ENCODE assay signal across 8 cellular contexts in the genomic region with DNA sequence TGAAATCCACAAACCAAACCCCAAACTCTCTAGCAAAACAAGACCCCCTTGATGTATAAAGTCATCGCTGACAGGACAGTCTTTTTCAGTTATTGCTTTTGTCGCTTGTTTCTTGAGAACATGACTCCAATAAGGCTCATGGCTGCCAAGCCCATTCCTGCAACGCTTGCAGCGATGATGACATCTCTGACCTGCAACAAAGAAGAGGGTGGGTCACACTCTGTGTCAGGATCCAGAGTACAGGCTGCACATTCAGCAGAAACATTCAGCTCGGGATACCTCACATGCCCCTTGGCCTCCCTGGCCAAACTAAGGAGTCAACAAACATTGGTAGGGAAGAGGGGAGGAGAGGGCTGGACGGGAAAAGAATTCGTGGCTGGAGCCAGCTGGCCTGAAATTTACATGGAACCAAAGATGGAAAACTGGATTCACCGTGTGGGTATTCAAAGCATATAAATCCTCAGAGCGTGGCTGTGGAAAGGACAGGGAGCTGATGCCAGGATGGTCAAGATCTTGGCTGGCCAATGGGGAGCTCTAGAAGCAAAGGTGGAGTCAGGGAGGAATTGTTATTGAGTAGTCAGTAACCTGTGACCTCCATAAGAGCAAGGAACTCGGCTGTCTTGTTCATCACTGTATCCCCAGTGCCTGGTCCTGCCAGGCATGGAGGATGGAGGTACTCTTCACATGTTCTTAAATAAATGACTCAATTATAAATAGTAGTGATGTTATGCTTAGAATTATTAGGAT. TPM values are rescaled to one million over a fixed set of nuclear protein-coding genes. Genes with fewer than 3 reads are reported as not detected.
DNase-seq lines count a peak whose midpoint lies in the region; ATAC-seq, FAIRE-seq and TF ChIP-seq lines count a peak whose summit lies in the region.

No MANE protein-coding gene starts in this region.

- peak overlapping the region; percentile 38 for H3K4me2 ChIP-seq in KMS-11
- peak overlapping the region; percentile 46 for H3K4me2 ChIP-seq in GM12878 (ENCODE audit: control insufficient read depth, insufficient read depth)

- H3K27ac ChIP-seq in KMS-11 (peak overlapping the region; percentile 38), GM12878 (ENCODE audit: control insufficient read depth, insufficient read depth) (no peak overlapping the region), lower lobe of right lung (peak overlapping the region; percentile 76), substantia nigra (ENCODE audit: low read depth, low read length, poor library complexity, severe bottlenecking) (peak overlapping the region; percentile 83)

- RAD21 ChIA-PET in GM12878 (lab: Charles Lee; ENCODE audit: unreplicated experiment): interaction anchor here (1.5 kb wide), 1 partner anchor 38 kb away, joined by 4 read pairs; the partner anchor contains the start of gene PLAAT4

- H3K9ac ChIP-seq in KMS-11 (no peak overlapping the region), GM12878 (ENCODE audit: control insufficient read depth, insufficient read depth, low read length) (no peak overlapping the region)

- H3K4me3 ChIP-seq in KMS-11 (IDR thresholded peaks at IDR 0.05; ENCODE audit: insufficient read depth, low read depth, low read length) (no peak overlapping the region), GM12878 (no peak overlapping the region; the same call in 1 of the 2 replicates), lower lobe of right lung (peak overlapping the region; percentile 37)

- H2AFZ ChIP-seq in KMS-11 (ENCODE audit: low read depth) (peak overlapping the region; percentile 60), GM12878 (ENCODE audit: control insufficient read depth, low read depth, low read length) (peak overlapping the region; percentile 67)

- intact Hi-C loops in GM12878 (cut with micrococcal nuclease; ENCODE audit: unreplicated experiment): no loop called here
- intact Hi-C loops in lower lobe of right lung (cut with DNase I): no loop called here

- in situ Hi-C loops in GM12878 (cut with MboI): no loop called here

- BruUV-seq in GM12878 (replicated peaks; lab: Mats Ljungman, UMichigan): no TSS peak

- 82% methylated on average over 10 of the region's 10 CpGs for WGBS in GM12878 (ENCODE audit: insufficient coverage, insufficient replicate concordance, low lambda C conversion rate, missing lambda C conversion rate)

- POLR2A ChIA-PET in GM12878 (lab: Charles Lee): interaction anchor here (0.9 kb wide), 1 partner anchor 8 kb away, joined by 3 read pairs; no protein-coding TSS in a partner anchor

- H4K20me1 ChIP-seq in KMS-11 (ENCODE audit: insufficient read depth): no peaks in the 10 kb centered on the region
- no peaks in the 10 kb centered on the region for H4K20me1 ChIP-seq in GM12878 (ENCODE audit: control insufficient read depth, insufficient read depth)

- SMC1A ChIA-PET in GM12878 (lab: Charles Lee; ENCODE audit: uncharacterized antibody, unreplicated experiment): interaction anchor here (1.0 kb wide), 1 partner anchor 95 kb away, joined by 3 read pairs; no protein-coding TSS in a partner anchor

- no peak for TF ChIP-seq CTCF in KMS-11 (conservative IDR thresholded peaks at IDR 0.05; ENCODE audit: low read depth, low read length)
- TF ChIP-seq CTCF in GM12878 (IDR thresholded peaks at IDR 0.05 in 2 of 3, conservative IDR thresholded peaks at IDR 0.05 in 1 of 3; ENCODE audit: control insufficient read depth in 2 of 3, extremely low read depth in 1 of 3, insufficient read depth in 1 of 3, low read depth in 3 of 3, low read length in 3 of 3): no peak
- no peak for TF ChIP-seq CTCF in lower lobe of right lung (IDR thresholded peaks at IDR 0.05)

- TF ChIP-seq EP300 in GM12878 (IDR thresholded peaks at IDR 0.05; ENCODE audit: borderline replicate concordance in 1 of 2, control insufficient read depth in 1 of 2, low read depth in 2 of 2, low read length in 2 of 2): no peak

- H3K27me3 ChIP-seq in KMS-11 (ENCODE audit: insufficient read depth, low read depth): no peaks in the 10 kb centered on the region
- H3K27me3 ChIP-seq in GM12878 (replicated peaks in 1 of 2; ENCODE audit: control insufficient read depth in 2 of 2, insufficient read depth in 2 of 2, low read length in 1 of 2): no peaks in the 10 kb centered on the region
- H3K27me3 ChIP-seq in lower lobe of right lung (ENCODE audit: low read depth): no peaks in the 10 kb centered on the region

- no peak for FAIRE-seq in GM12878 (lab: Jason Lieb, UNC)

- H3K9me3 ChIP-seq in GM12878 (replicated peaks; ENCODE audit: control insufficient read depth, insufficient read depth, low read length) (peaks cover 2% of the 10 kb centered on the region; the same call in 2 of the 3 replicates), lower lobe of right lung (peaks cover 2% of the 10 kb centered on the region)

- no peaks in the 10 kb centered on the region for H3K79me2 ChIP-seq in KMS-11 (ENCODE audit: insufficient read depth, low read depth)
- no peaks in the 10 kb centered on the region for H3K79me2 ChIP-seq in GM12878 (ENCODE audit: control insufficient read depth, insufficient read depth, low read length)

- CTCF ChIA-PET in GM12878 (lab: Yijun Ruan, JAX): interaction anchor here (1.3 kb wide), 1 partner anchor 96 kb away, joined by 3 read pairs; no protein-coding TSS in a partner anchor

- H3K4me1 ChIP-seq in KMS-11 (ENCODE audit: low read depth, poor library complexity, severe bottlenecking): peaks cover 7% of the 10 kb centered on the region
- H3K4me1 ChIP-seq in GM12878 (ENCODE audit: control insufficient read depth, insufficient read depth, low read length): peaks cover 22% of the 10 kb centered on the region
- H3K4me1 ChIP-seq in lower lobe of right lung: peaks cover 27% of the 10 kb centered on the region

- TF ChIP-seq RAD21 in GM12878 (IDR thresholded peaks at IDR 0.05; ENCODE audit: insufficient read depth, low read depth, low read length): no peak

- H3K36me3 ChIP-seq in KMS-11 (ENCODE audit: insufficient read depth) (no peaks in the 10 kb centered on the region), GM12878 (ENCODE audit: control insufficient read depth in 2 of 2, insufficient read depth in 2 of 2, low read length in 1 of 2) (no peaks in the 10 kb centered on the region), lower lobe of right lung (no peaks in the 10 kb centered on the region)

- no peak for TF ChIP-seq POLR2A in GM12878 (IDR thresholded peaks at IDR 0.05; ENCODE audit: low read depth, low read length)

- ATAC-seq in GM12878 (no peak), lower lobe of right lung (peak; percentile 62 to 74), HG02938 (IDR thresholded peaks at IDR 0.05; ENCODE audit: unreplicated experiment) (no peak), GM21390 (IDR thresholded peaks at IDR 0.05; ENCODE audit: unreplicated experiment) (no peak), GM18867 (IDR thresholded peaks at IDR 0.05; ENCODE audit: unreplicated experiment) (no peak), GM18909 (IDR thresholded peaks at IDR 0.05; ENCODE audit: poor library complexity, unreplicated experiment) (no peak)

- DNase-seq in GM12878 (ENCODE audit: low read depth, low spot score) (no peak), lower lobe of right lung (no peak), substantia nigra (lab: John Stamatoyannopoulos, UW) (peak in 4 of 49 donors; percentile 21 to 37 (median 34))

RNA-seq across cellular contexts. Expression of gene PLAAT2, which starts 11.8 kb away (rescaled TPM):
- total RNA-seq in GM12878 (2013; cell fraction: nucleolus; rRNA removed): 1.1 and 1.7 TPM in 2 replicates
- total RNA-seq in GM12878 (2014; rRNA removed) (8.2 and 8.5 TPM in 2 replicates), GM12878 (2014; rRNA removed; fragmentation: Illumina TruSeq; extraction: Trizol) (8.2 and 8.6 TPM in 2 replicates), GM12878 (2021) (4.6 and 5.2 TPM in 2 replicates), lower lobe of right lung (2.9 TPM)
- 21.4 TPM for polyA plus RNA-seq in GM12878 (2011; ENCODE audit: low read depth)
- polyA plus RNA-seq in GM12878 (2011; rRNA removed) (2.5 and 4.6 TPM in 2 replicates), GM12878 (2014; fragmentation: Illumina TruSeq; extraction: Trizol) (10.8 and 13.4 TPM in 2 replicates), GM12878 (2014; fragmentation: Nextera tagmentation; extraction: Ambion mirVana) (10 to 100 TPM; 15.7 to 25.9 TPM), GM12878 (2014; rRNA removed) (10.9 and 11.5 TPM in 2 replicates), GM12878 (2016; fragmentation: Nextera tagmentation; extraction: Ambion mirVana) (1 to 10 TPM; 5.6 to 5.9 TPM)
- polyA plus RNA-seq in GM12878 (2011; cell fraction: cytosol; rRNA removed): 4.8 and 7.6 TPM in 2 replicates
- polyA plus RNA-seq in GM12878 (2011; cell fraction: nucleus; rRNA removed): 2.0 and 2.5 TPM in 2 replicates
- 6.3 and 17.6 TPM in 2 replicates for polyA plus RNA-seq in GM12878 (2012)
- 1.8 and 3.9 TPM in 2 replicates for polyA minus RNA-seq in GM12878 (2011; rRNA and poly(A)+ RNA removed)
- polyA minus RNA-seq in GM12878 (2011; cell fraction: cytosol; rRNA and poly(A)+ RNA removed): not detected in 2 replicates
- not detected in 2 replicates for polyA minus RNA-seq in GM12878 (2011; cell fraction: nucleus; rRNA and poly(A)+ RNA removed)

RNA-seq across cellular contexts. Expression of gene PLAAT4, which starts 38.4 kb away (rescaled TPM):
- 3.1 and 3.6 TPM in 2 replicates for total RNA-seq in GM12878 (2013; cell fraction: nucleolus; rRNA removed)
- 12.3 and 13.0 TPM in 2 replicates for total RNA-seq in GM12878 (2014; rRNA removed)
- 11.3 and 13.4 TPM in 2 replicates for total RNA-seq in GM12878 (2014; rRNA removed; fragmentation: Illumina TruSeq; extraction: Trizol)
- 9.9 and 12.6 TPM in 2 replicates for total RNA-seq in GM12878 (2021)
- polyA plus RNA-seq in GM12878 (2011; ENCODE audit: low read depth): 23.0 TPM
- 8.1 and 15.5 TPM in 2 replicates for polyA plus RNA-seq in GM12878 (2011; rRNA removed)
- 14.9 and 15.1 TPM in 2 replicates for polyA plus RNA-seq in GM12878 (2011; cell fraction: cytosol; rRNA removed)
- polyA plus RNA-seq in GM12878 (2011; cell fraction: nucleus; rRNA removed): 5.3 and 6.3 TPM in 2 replicates
- 21.2 and 23.6 TPM in 2 replicates for polyA plus RNA-seq in GM12878 (2012)
- 11.8 and 12.2 TPM in 2 replicates for polyA plus RNA-seq in GM12878 (2014; fragmentation: Illumina TruSeq; extraction: Trizol)
- 10 to 100 TPM; 23.7 to 34.3 TPM for polyA plus RNA-seq in GM12878 (2014; fragmentation: Nextera tagmentation; extraction: Ambion mirVana)
- polyA plus RNA-seq in GM12878 (2014; rRNA removed): 13.3 and 13.5 TPM in 2 replicates
- polyA plus RNA-seq in GM12878 (2016; fragmentation: Nextera tagmentation; extraction: Ambion mirVana): 1 to 10 TPM; 6.0 to 7.1 TPM
- 5.6 and 7.2 TPM in 2 replicates for polyA minus RNA-seq in GM12878 (2011; rRNA and poly(A)+ RNA removed)
- 1.8 and 4.1 TPM in 2 replicates for polyA minus RNA-seq in GM12878 (2011; cell fraction: cytosol; rRNA and poly(A)+ RNA removed)
- 0.48 and 1.1 TPM in 2 replicates for polyA minus RNA-seq in GM12878 (2011; cell fraction: nucleus; rRNA and poly(A)+ RNA removed)
- total RNA-seq in lower lobe of right lung: 150 TPM

RNA-seq across cellular contexts. Expression of gene PLAAT3, which starts 39.2 kb away (rescaled TPM):
- total RNA-seq in GM12878 (2013; cell fraction: nucleolus; rRNA removed): 2.5 and 2.9 TPM in 2 replicates
- total RNA-seq in GM12878 (2014; rRNA removed): 11.3 and 12.5 TPM in 2 replicates
- 7.0 and 8.1 TPM in 2 replicates for total RNA-seq in GM12878 (2014; rRNA removed; fragmentation: Illumina TruSeq; extraction: Trizol)
- 13.3 and 15.4 TPM in 2 replicates for total RNA-seq in GM12878 (2021)
- polyA plus RNA-seq in GM12878 (2011; ENCODE audit: low read depth): 7.5 TPM
- 3.2 and 4.8 TPM in 2 replicates for polyA plus RNA-seq in GM12878 (2011; rRNA removed)
- 6.0 and 6.3 TPM in 2 replicates for polyA plus RNA-seq in GM12878 (2011; cell fraction: cytosol; rRNA removed)
- polyA plus RNA-seq in GM12878 (2011; cell fraction: nucleus; rRNA removed): 2.4 and 2.7 TPM in 2 replicates
- 7.2 and 7.7 TPM in 2 replicates for polyA plus RNA-seq in GM12878 (2012)
- 6.4 and 9.2 TPM in 2 replicates for polyA plus RNA-seq in GM12878 (2014; fragmentation: Illumina TruSeq; extraction: Trizol)
- 10 to 100 TPM; 31.6 to 37.0 TPM for polyA plus RNA-seq in GM12878 (2014; fragmentation: Nextera tagmentation; extraction: Ambion mirVana)
- polyA plus RNA-seq in GM12878 (2014; rRNA removed): 18.0 and 18.9 TPM in 2 replicates
- 10 to 100 TPM; 16.4 to 19.9 TPM for polyA plus RNA-seq in GM12878 (2016; fragmentation: Nextera tagmentation; extraction: Ambion mirVana)
- 6.4 and 8.2 TPM in 2 replicates for polyA minus RNA-seq in GM12878 (2011; rRNA and poly(A)+ RNA removed)
- 1.8 TPM in 1 of 2 replicates, not detected in the other for polyA minus RNA-seq in GM12878 (2011; cell fraction: cytosol; rRNA and poly(A)+ RNA removed)
- polyA minus RNA-seq in GM12878 (2011; cell fraction: nucleus; rRNA and poly(A)+ RNA removed): 0.73 and 1.1 TPM in 2 replicates
- total RNA-seq in lower lobe of right lung: 81.9 TPM

Comparison
In these comparisons a context has a peak if more than half of its experiments do, and no peak if none do; other contexts are left out.
1. ATAC-seq: peak in lower lobe of right lung (2 of 2); none in GM12878 (single experiment), HG02938 (single experiment), GM21390 (single experiment), GM18867 (single experiment) and GM18909 (single experiment).
2. RNA of gene PLAAT4, which starts 38.4 kb away (total RNA-seq): 150 TPM in lower lobe of right lung (single experiment); 3.1 to 13.4 TPM in GM12878; every median in the first group is over 10 times any median in the second.